ENCODE assay signal across 7 cellular contexts in the genomic region with DNA sequence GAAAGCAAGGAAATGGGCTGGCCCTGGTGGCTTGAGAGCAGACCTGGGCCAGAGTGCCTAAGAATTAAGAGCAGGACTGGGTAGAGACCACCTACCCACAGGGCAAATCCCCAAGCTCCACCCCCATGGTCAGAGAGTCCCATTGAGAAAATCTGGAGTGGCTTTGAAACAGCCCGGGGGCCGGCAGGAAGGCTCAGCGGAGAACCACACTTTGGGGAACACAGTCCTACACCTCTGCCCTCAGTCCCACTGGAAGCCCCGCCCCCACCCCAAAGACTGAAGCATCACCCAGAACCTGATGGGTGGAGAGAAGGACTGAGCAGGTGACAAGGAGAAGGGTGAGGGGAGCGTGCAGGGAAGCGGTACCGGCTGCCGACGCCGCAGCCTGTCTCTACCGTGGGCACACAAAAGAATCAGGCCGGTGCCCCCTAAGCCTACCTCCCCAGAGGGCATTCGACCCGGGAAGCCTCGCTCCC. TPM values are rescaled to one million over a fixed set of nuclear protein-coding genes. Genes with fewer than 3 reads are reported as not detected.
DNase-seq lines count a peak whose midpoint lies in the region; ATAC-seq and TF ChIP-seq lines count a peak whose summit lies in the region.

No MANE protein-coding gene starts in this region.

- TF ChIP-seq CTCF in PC-3 (conservative IDR thresholded peaks at IDR 0.05; ENCODE audit: low read depth, low read length): no peak
- TF ChIP-seq CTCF in fibroblast of pulmonary artery (IDR thresholded peaks at IDR 0.05; ENCODE audit: low read length, missing control alignments): no peak
- no peak for TF ChIP-seq CTCF in gastrocnemius medialis (IDR thresholded peaks at IDR 0.05 in 4 of 5, conservative IDR thresholded peaks at IDR 0.05 in 1 of 5)

- CTCF ChIA-PET in PC-3 (lab: Charles Lee): no interaction called here

- ATAC-seq in GM19463 (IDR thresholded peaks at IDR 0.05; ENCODE audit: unreplicated experiment) (peak; percentile 3), PC-3 (no peak), gastrocnemius medialis (no peak), GM19328 (IDR thresholded peaks at IDR 0.05; ENCODE audit: unreplicated experiment) (no peak), GM21825 (IDR thresholded peaks at IDR 0.05; ENCODE audit: unreplicated experiment) (no peak)

- H3K27ac ChIP-seq in PC-3 (ENCODE audit: low read length): no peak overlapping the region
- H3K27ac ChIP-seq in gastrocnemius medialis: peak overlapping the region; percentile 92 to 100 (median 98)

- peak overlapping the region; percentile 55; the same call in 1 of the 2 replicates for H2AFZ ChIP-seq in PC-3 (ENCODE audit: low read length)

- H3K4me1 ChIP-seq in PC-3 (ENCODE audit: insufficient read depth, low read length) (peaks cover 4% of the 10 kb centered on the region), gastrocnemius medialis (peaks cover 53 to 55% of the 10 kb centered on the region in 2 donors)

- H3K27me3 ChIP-seq in PC-3 (ENCODE audit: low read length) (no peaks in the 10 kb centered on the region), gastrocnemius medialis (no peaks in the 10 kb centered on the region)

- H3K79me2 ChIP-seq in PC-3 (ENCODE audit: low read length): no peaks in the 10 kb centered on the region

- no peaks in the 10 kb centered on the region for H3K9me2 ChIP-seq in PC-3 (replicated peaks; ENCODE audit: low read length)

- H3K4me2 ChIP-seq in PC-3 (ENCODE audit: low read length): peak overlapping the region; percentile 51

- H3K9me3 ChIP-seq in PC-3 (ENCODE audit: low read length) (no peaks in the 10 kb centered on the region), gastrocnemius medialis (no peaks in the 10 kb centered on the region)

- no peak overlapping the region for H3K9ac ChIP-seq in PC-3 (ENCODE audit: low read length)

- H3K4me3 ChIP-seq in PC-3 (ENCODE audit: low read length) (peak overlapping the region; percentile 30; the same call in 1 of the 2 replicates), fibroblast of pulmonary artery (replicated peaks; ENCODE audit: low read depth, low read length) (peak overlapping the region; percentile 12), gastrocnemius medialis (peak overlapping the region; percentile 26 to 94 (median 64))

- H3K36me3 ChIP-seq in PC-3 (ENCODE audit: low read depth, low read length) (no peaks in the 10 kb centered on the region), gastrocnemius medialis (peaks cover 0 to 30% of the 10 kb centered on the region in 2 donors)

- H3F3A ChIP-seq in PC-3 (ENCODE audit: low read length, unreplicated experiment): no peaks in the 10 kb centered on the region

- POLR2A ChIA-PET in PC-3 (lab: Charles Lee; ENCODE audit: unreplicated experiment): no interaction called here

- no peak for TF ChIP-seq POLR2A in gastrocnemius medialis (IDR thresholded peaks at IDR 0.05)

- BruUV-seq in PC-3 (replicated peaks; lab: Mats Ljungman, UMichigan): no TSS peak

- no peaks in the 10 kb centered on the region for H4K20me1 ChIP-seq in PC-3 (ENCODE audit: low read length)

- no peak for DNase-seq in PC-3
- DNase-seq in fibroblast of pulmonary artery (ENCODE audit: low read depth): no peak
- DNase-seq in gastrocnemius medialis: peak in 1 of 2 donors; percentile 18
- no peak for DNase-seq in GF-D8 (lab: John Stamatoyannopoulos, UW)

- intact Hi-C loops in PC-3 (cut with micrococcal nuclease) (loop anchor here (5.0 kb wide), 1 partner anchor 57 kb away; no protein-coding TSS in a partner anchor), gastrocnemius medialis (cut with DNase I; ENCODE audit: low total_unique reads) (loop anchor here (2.0 to 10.0 kb wide), 7 partner anchors 58 to 880 kb away; a partner anchor contains a TSS)

- in situ Hi-C loops in gastrocnemius medialis (cut with MboI; ENCODE audit: low sequenced_read_pairs in 4 of 4): no loop called here

RNA-seq across cellular contexts. Expression of a gene that starts 3.6 kb away (rescaled TPM):
- total RNA-seq in PC-3 (2014; rRNA removed) (8.6 and 9.1 TPM in 2 replicates), gastrocnemius medialis (100 to 1,000 TPM in 1 of 4 donors, 10 to 100 TPM in 3; 41.8 to 103 (median 75.4) TPM)

RNA-seq across cellular contexts. Expression of a gene that starts 12.6 kb away (rescaled TPM):
- total RNA-seq in PC-3 (2014; rRNA removed): 30.1 and 36.5 TPM in 2 replicates
- 10 to 100 TPM; 11.1 to 16.1 (median 14.1) TPM for total RNA-seq in gastrocnemius medialis

RNA-seq across cellular contexts. Expression of a gene that starts 17.9 kb away (rescaled TPM):
- total RNA-seq in PC-3 (2014; rRNA removed) (55.5 and 75.0 TPM in 2 replicates), gastrocnemius medialis (100 to 1,000 TPM in 1 of 4 donors, 10 to 100 TPM in 3; 73.3 to 119 (median 96.3) TPM)

RNA-seq across cellular contexts. Expression of a gene that starts 34.6 kb away (rescaled TPM):
- total RNA-seq in PC-3 (2014; rRNA removed): not detected in 2 replicates
- total RNA-seq in gastrocnemius medialis: not detected

RNA-seq across cellular contexts. Expression of a gene that starts 57.9 kb away (rescaled TPM):
- not detected in 2 replicates for total RNA-seq in PC-3 (2014; rRNA removed)
- 10 to 100 TPM; 17.1 to 24.8 (median 21.6) TPM for total RNA-seq in gastrocnemius medialis

Comparison
In these comparisons a context has a peak if more than half of its experiments do, and no peak if none do; other contexts are left out.
1. H3K4me3 ChIP-seq: peak in every context shown above with its lines; median percentile 64 in gastrocnemius medialis; 30 in PC-3; 12 in fibroblast of pulmonary artery.